Comparison of ENCODE assay signal across 22 cellular contexts in the genomic region with DNA sequence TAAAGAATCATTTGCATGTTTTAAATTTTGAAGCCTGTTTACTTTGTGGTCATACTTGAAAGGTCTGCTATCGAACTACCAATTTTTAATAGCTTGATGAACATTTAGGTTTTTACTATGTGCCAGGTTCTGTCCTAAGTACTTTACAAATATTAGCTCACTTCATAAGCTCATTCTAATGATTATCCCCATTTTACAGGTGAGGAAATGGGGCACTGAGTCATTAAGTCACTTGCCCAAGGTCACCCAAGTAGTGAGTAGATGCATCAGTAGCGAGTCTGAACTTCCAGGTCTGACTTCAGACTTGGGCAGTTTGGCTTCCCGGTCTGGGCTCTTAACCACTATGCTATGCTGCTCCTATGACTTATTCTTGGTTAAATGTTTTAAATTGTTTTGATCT. TPM values are rescaled to one million over a fixed set of nuclear protein-coding genes. Genes with fewer than 3 reads are reported as not detected.
"Had no signal": no experiment of that assay in that cellular context is flagged by ENCODE, and none has a peak within 500 bp of the region (broad histone marks: within the 10 kb centered on the region; RNA-seq: fewer than 3 reads in every experiment).

No MANE protein-coding gene starts in this region.

- H3K27ac Mint-ChIP-seq: activated naive CD8-positive, alpha-beta T cell treated with anti-CD3 and anti-CD28 coated beads, Interleukin-2, amount 10 ng/mL, durations not matched to agents 7 days and 5 days had no signal

- ATAC-seq: activated CD4-positive, CD25-positive, alpha-beta regulatory T cell treated with anti-CD3 and anti-CD28 coated beads, Interleukin-2, amount 50 U/mL, for 24 hours; natural killer cell; right cardiac atrium had no signal

- H3K4me3 Mint-ChIP-seq: activated naive CD8-positive, alpha-beta T cell treated with anti-CD3 and anti-CD28 coated beads, Interleukin-2, amount 10 ng/mL, durations not matched to agents 7 days and 5 days had no signal

- H3K27me3 Mint-ChIP-seq: activated naive CD8-positive, alpha-beta T cell treated with anti-CD3 and anti-CD28 coated beads, Interleukin-2, amount 10 ng/mL, durations not matched to agents 7 days and 5 days had no signal

- H3K9me3 Mint-ChIP-seq: activated naive CD8-positive, alpha-beta T cell treated with anti-CD3 and anti-CD28 coated beads, Interleukin-2, amount 10 ng/mL, durations not matched to agents 7 days and 5 days; natural killer cell had no signal

- DNase-seq: activated CD4-positive, alpha-beta T cell treated with anti-CD3 and anti-CD28 coated beads, Interleukin-2, amount 50 U/mL, for 1 hour; activated gamma-delta T cell; activated naive CD8-positive, alpha-beta T cell treated with anti-CD3 and anti-CD28 coated beads, Interleukin-2, amount 10 ng/mL, durations not matched to agents 7 days and 5 days; amygdala; cortex of kidney; erythroblast; foreskin fibroblast; kidney glomerular epithelial cell; left ventricle myocardium inferior; natural killer cell; right cardiac atrium; stimulated activated CD4-positive, alpha-beta T cell treated with anti-CD3 and anti-CD28 coated beads, Interleukin-12 subunit alpha, Interleukin-12 subunit beta, amount 100 ng/mL, for 4 hours; stomach; SW 1271; transverse colon; uterus had no signal

RNA-seq across cellular contexts. Expression of gene RNF222, which starts 42.1 kb away (rescaled TPM):
- total RNA-seq: cerebellum, fibroblast of lung, hepatocyte, left ventricle myocardium inferior, pulmonary artery endothelial cell, right cardiac atrium, skeletal muscle tissue, stomach, transverse colon, uterus had no signal
